33 cellular contexts compared by ENCODE assay signal in the genomic region with DNA sequence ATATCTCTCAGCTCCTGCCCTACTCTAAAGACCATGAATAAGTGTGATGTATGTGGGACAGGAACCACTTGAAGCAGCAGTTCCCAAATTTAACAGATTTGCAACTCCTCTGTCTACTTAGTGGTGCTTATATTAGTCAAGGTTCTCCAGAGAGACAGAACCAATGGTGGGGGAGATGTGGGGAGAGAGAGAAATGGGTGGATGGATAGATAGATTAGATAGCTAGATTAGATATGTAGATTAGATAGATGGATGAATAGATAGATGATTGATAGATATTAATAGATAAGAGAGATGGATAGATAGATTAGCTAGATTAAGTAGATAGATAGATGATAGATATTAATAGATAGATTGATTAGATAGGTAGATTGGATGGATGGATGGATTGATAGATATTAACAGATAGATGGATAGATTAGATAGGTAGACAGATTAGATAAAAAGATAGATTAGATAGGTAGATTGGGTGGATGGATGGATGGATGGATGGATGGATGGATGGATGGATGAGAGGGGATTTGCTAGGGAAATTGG.
"Had no signal": no experiment of that assay in that cellular context is flagged by ENCODE, and none has a peak within 500 bp of the region (broad histone marks: within the 10 kb centered on the region; RNA-seq: fewer than 3 reads in every experiment).

No MANE protein-coding gene starts in this region.

- H3K4me1 ChIP-seq: ascending aorta, Peyer's patch, SJSA1 had no signal

- H3K36me3 ChIP-seq: ascending aorta, cardiac muscle cell, MG63, Peyer's patch, SJSA1 had no signal

- H3K4me3 Mint-ChIP-seq: activated CD4-positive, alpha-beta memory T cell treated with anti-CD3 and anti-CD28 coated beads for 36 hours; activated CD4-positive, alpha-beta T cell treated with anti-CD3 and anti-CD28 coated beads, Interleukin-2, amount 10 ng/mL, durations not matched to agents 24 days and 14 days; activated naive CD8-positive, alpha-beta T cell treated with anti-CD3 and anti-CD28 coated beads, Interleukin-2, amount 10 ng/mL, durations not matched to agents 7 days and 5 days; T-helper 1 cell treated with Interleukin-12 subunit alpha and Interleukin-12 subunit beta and Interleukin-4 antibody, amounts not matched to agents 30 μg/mL and 1 μg/mL, for 36 hours; T-helper 2 cell treated with Interferon-gamma antibody and Interleukin-4, amounts not matched to agents 5 μg/mL and 100 μg/mL, for 36 hours had no signal

- H3K9ac ChIP-seq: SK-N-SH had no signal

- H3K27ac Mint-ChIP-seq: activated CD4-positive, alpha-beta memory T cell treated with anti-CD3 and anti-CD28 coated beads for 36 hours; activated CD4-positive, alpha-beta T cell treated with anti-CD3 and anti-CD28 coated beads, Interleukin-2, amount 10 ng/mL, durations not matched to agents 24 days and 14 days; activated naive CD8-positive, alpha-beta T cell treated with anti-CD3 and anti-CD28 coated beads, Interleukin-2, amount 10 ng/mL, durations not matched to agents 7 days and 5 days; activated T-helper 2 cell treated with anti-CD3 and anti-CD28 coated beads, Interferon-gamma antibody, Interleukin-2, Interleukin-4, amounts not matched to agents 10 μg/mL and 5 μg/mL and 100 μg/mL, durations not matched to agents 14 hours and 24 hours and 36 hours; T-helper 1 cell treated with Interleukin-12 subunit alpha and Interleukin-12 subunit beta and Interleukin-4 antibody, amounts not matched to agents 30 μg/mL and 1 μg/mL, for 36 hours; T-helper 2 cell treated with Interferon-gamma antibody and Interleukin-4, amounts not matched to agents 5 μg/mL and 100 μg/mL, for 36 hours had no signal

- H3K27me3 Mint-ChIP-seq: activated CD4-positive, alpha-beta memory T cell treated with anti-CD3 and anti-CD28 coated beads for 36 hours; activated CD4-positive, alpha-beta T cell treated with anti-CD3 and anti-CD28 coated beads, Interleukin-2, amount 10 ng/mL, durations not matched to agents 24 days and 14 days; activated naive CD8-positive, alpha-beta T cell treated with anti-CD3 and anti-CD28 coated beads, Interleukin-2, amount 10 ng/mL, durations not matched to agents 7 days and 5 days had no signal

- FAIRE-seq: TTC549 had no signal

- DNase-seq: activated CD4-positive, alpha-beta memory T cell treated with anti-CD3 and anti-CD28 coated beads for 36 hours; activated CD4-positive, alpha-beta T cell treated with anti-CD3 and anti-CD28 coated beads, Interleukin-2, amount 10 ng/mL, durations not matched to agents 24 days and 14 days; activated CD8-positive, alpha-beta memory T cell treated with anti-CD3 and anti-CD28 coated beads, Interleukin-2, amount 50 U/mL, for 4 hours; activated gamma-delta T cell; activated naive CD4-positive, alpha-beta T cell treated with Interleukin-2 at 50 U/mL for 16 hours; activated naive CD8-positive, alpha-beta T cell treated with anti-CD3 and anti-CD28 coated beads, Interleukin-2, amount 10 ng/mL, durations not matched to agents 7 days and 5 days; activated T-cell treated with anti-CD3 and anti-CD28 coated beads for 4 hours; activated T-cell treated with anti-CD3 and anti-CD28 coated beads, Interleukin-2, amount 50 U/mL, for 48 hours; amygdala; Karpas-422; KBM-7; MG63; NCI-H1048; NCI-H1105 treated with DMSO at 0.1 percent for 48 hours; NCI-H1436; NCI-H1694; NCI-H1930; NCI-H2081 treated with DMSO at 0.1 percent for 48 hours; NCI-H226; NCI-H446 treated with DMSO at 0.1 percent for 48 hours; NCI-H524 treated with DMSO at 0.1 percent for 48 hours; PC-3; Peyer's patch; RPMI8226; SHP77 treated with DMSO at 0.1 percent for 48 hours; SK-N-SH had no signal

- H3K27ac ChIP-seq: ascending aorta, cardiac muscle cell, Peyer's patch, SJSA1 had no signal

- H3K9me3 ChIP-seq: ascending aorta, Peyer's patch, SJSA1, SK-N-SH had no signal

- H3K27me3 ChIP-seq: ascending aorta, cardiac muscle cell, Peyer's patch, SJSA1 had no signal

- H3K9me3 Mint-ChIP-seq: activated CD4-positive, alpha-beta memory T cell treated with anti-CD3 and anti-CD28 coated beads for 36 hours; activated CD4-positive, alpha-beta T cell treated with anti-CD3 and anti-CD28 coated beads, Interleukin-2, amount 10 ng/mL, durations not matched to agents 24 days and 14 days; activated naive CD8-positive, alpha-beta T cell treated with anti-CD3 and anti-CD28 coated beads, Interleukin-2, amount 10 ng/mL, durations not matched to agents 7 days and 5 days; activated T-helper 2 cell treated with anti-CD3 and anti-CD28 coated beads, Interferon-gamma antibody, Interleukin-2, Interleukin-4, amounts not matched to agents 10 μg/mL and 5 μg/mL and 100 μg/mL, durations not matched to agents 14 hours and 24 hours and 36 hours; T-helper 1 cell treated with Interleukin-12 subunit alpha and Interleukin-12 subunit beta and Interleukin-4 antibody, amounts not matched to agents 30 μg/mL and 1 μg/mL, for 36 hours; T-helper 2 cell treated with Interferon-gamma antibody and Interleukin-4, amounts not matched to agents 5 μg/mL and 100 μg/mL, for 36 hours had no signal

- H3K36me3 Mint-ChIP-seq: activated CD4-positive, alpha-beta memory T cell treated with anti-CD3 and anti-CD28 coated beads for 36 hours; activated naive CD8-positive, alpha-beta T cell treated with anti-CD3 and anti-CD28 coated beads, Interleukin-2, amount 10 ng/mL, durations not matched to agents 7 days and 5 days had no signal

- H3K4me3 ChIP-seq: ascending aorta, cardiac muscle cell, MG63, Peyer's patch, SJSA1 had no signal

- H3K4me1 Mint-ChIP-seq: activated CD4-positive, alpha-beta T cell treated with anti-CD3 and anti-CD28 coated beads, Interleukin-2, amount 10 ng/mL, durations not matched to agents 24 days and 14 days; activated naive CD8-positive, alpha-beta T cell treated with anti-CD3 and anti-CD28 coated beads, Interleukin-2, amount 10 ng/mL, durations not matched to agents 7 days and 5 days had no signal

- ATAC-seq: PC-3 had no signal

- H3K4me2 ChIP-seq: SK-N-SH had no signal
